ENCODE assay signal across 11 cellular contexts in the genomic region with DNA sequence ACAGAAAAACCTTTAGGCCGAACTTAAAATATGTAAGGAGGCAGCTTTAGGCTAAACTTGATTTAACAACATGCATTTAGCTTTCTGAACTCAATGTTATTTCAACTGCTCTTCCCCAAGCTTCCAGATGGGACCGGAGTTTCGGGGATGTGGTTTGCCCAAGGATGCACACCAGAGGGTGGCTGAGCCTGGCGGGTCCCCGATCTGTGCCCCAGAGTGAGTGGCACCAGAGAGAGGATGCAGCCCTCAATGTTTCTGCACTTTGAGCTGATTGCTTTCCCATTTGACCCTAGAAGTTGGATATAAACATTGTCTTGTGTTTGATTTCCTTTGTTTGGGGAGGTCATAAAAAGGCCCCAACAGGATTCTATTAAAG.
A peak's percentile ranks its signal among the peaks of the same experiment; 100 is the strongest.
DNase-seq lines count a peak whose midpoint lies in the region; ATAC-seq, FAIRE-seq and TF ChIP-seq lines count a peak whose summit lies in the region.
"Had no signal": no experiment of that assay in that cellular context is flagged by ENCODE, and none has a peak within 500 bp of the region (broad histone marks: within the 10 kb centered on the region; RNA-seq: fewer than 3 reads in every experiment).

No MANE protein-coding gene starts in this region.

- H4K20me1 ChIP-seq in keratinocyte (ENCODE audit: control insufficient read depth, extremely low read depth, insufficient read depth, low read length) = no peaks in the 10 kb centered on the region

- H3K9me3 Mint-ChIP-seq in activated CD4-positive, alpha-beta T cell treated with anti-CD3 and anti-CD28 coated beads for 36 hours (ENCODE audit: low read depth) = peaks cover 5% of the 10 kb centered on the region
- no peaks in the 10 kb centered on the region for H3K9me3 Mint-ChIP-seq in activated B cell treated with CpG ODN at 0.5 μM for 24 hours
- H3K9me3 Mint-ChIP-seq in stimulated activated naive CD8-positive, alpha-beta T cell treated with anti-CD3 and anti-CD28 coated beads, Interleukin-15, amount 100 ng/mL, for 72 hours = peaks cover 5 to 11% of the 10 kb centered on the region in 2 donors

- no peak overlapping the region for H3K27ac ChIP-seq in keratinocyte (ENCODE audit: control insufficient read depth, insufficient read depth, low read length)

- POLR2A ChIA-PET in activated CD4-positive, alpha-beta T cell treated with anti-CD3 and anti-CD28 coated beads for 36 hours (lab: Charles Lee) = interaction anchor here (0.7 kb wide), 1 partner anchor 50 kb away, joined by 4 read pairs; no protein-coding TSS in a partner anchor
- POLR2A ChIA-PET in activated B cell treated with CpG ODN at 0.5 μM for 24 hours (lab: Charles Lee) = interaction anchor here (0.8 to 2.1 kb wide), 4 partner anchors 57 to 349 kb away, joined by 3 to 19 read pairs (median 4); a partner anchor contains a TSS

- no peaks in the 10 kb centered on the region for H3K36me3 Mint-ChIP-seq in activated CD4-positive, alpha-beta T cell treated with anti-CD3 and anti-CD28 coated beads for 36 hours (ENCODE audit: low read depth)
- H3K36me3 Mint-ChIP-seq in activated B cell treated with CpG ODN at 0.5 μM for 24 hours (ENCODE audit: low read depth) = no peaks in the 10 kb centered on the region

- no peaks in the 10 kb centered on the region for H3K79me2 ChIP-seq in keratinocyte (ENCODE audit: control insufficient read depth, insufficient read depth, low read length)

- no peak for FAIRE-seq in keratinocyte (lab: Jason Lieb, UNC)

- H3K9me1 ChIP-seq in keratinocyte (ENCODE audit: control insufficient read depth, extremely low read depth, insufficient read depth, low read length) = no peaks in the 10 kb centered on the region

- H3K9me3 ChIP-seq in keratinocyte (ENCODE audit: control insufficient read depth, low read depth, low read length) = no peaks in the 10 kb centered on the region
- H3K9me3 ChIP-seq: HAP-1 had no signal

- peak overlapping the region; percentile 88 for H3K27ac Mint-ChIP-seq in activated CD4-positive, alpha-beta T cell treated with anti-CD3 and anti-CD28 coated beads for 36 hours
- H3K27ac Mint-ChIP-seq in activated B cell treated with CpG ODN at 0.5 μM for 24 hours = peak overlapping the region; percentile 79
- peak overlapping the region; percentile 85 to 95 for H3K27ac Mint-ChIP-seq in stimulated activated naive CD8-positive, alpha-beta T cell treated with anti-CD3 and anti-CD28 coated beads, Interleukin-15, amount 100 ng/mL, for 72 hours

- H3K4me1 ChIP-seq in keratinocyte (ENCODE audit: control insufficient read depth, extremely low read depth, insufficient read depth, low read length) = peaks cover under 1% of the 10 kb centered on the region
- H3K4me1 ChIP-seq: HAP-1 had no signal

- CTCF ChIA-PET in activated CD4-positive, alpha-beta T cell treated with anti-CD3 and anti-CD28 coated beads for 36 hours (lab: Charles Lee) = interaction anchor here (0.7 to 1.2 kb wide), 2 partner anchors 16 to 225 kb away, joined by 3 read pairs; no protein-coding TSS in a partner anchor
- CTCF ChIA-PET in activated B cell treated with CpG ODN at 0.5 μM for 24 hours (lab: Charles Lee) = no interaction called here

- peaks cover 7% of the 10 kb centered on the region for H3K27me3 ChIP-seq in keratinocyte (ENCODE audit: control insufficient read depth, extremely low read depth, insufficient read depth, low read length)

- H3K4me1 Mint-ChIP-seq in activated CD4-positive, alpha-beta T cell treated with anti-CD3 and anti-CD28 coated beads for 36 hours = peaks cover 28% of the 10 kb centered on the region
- peaks cover 24% of the 10 kb centered on the region for H3K4me1 Mint-ChIP-seq in activated B cell treated with CpG ODN at 0.5 μM for 24 hours
- peaks cover 35% of the 10 kb centered on the region for H3K4me1 Mint-ChIP-seq in stimulated activated naive CD8-positive, alpha-beta T cell treated with anti-CD3 and anti-CD28 coated beads, Interleukin-15, amount 100 ng/mL, for 72 hours

- H3K9ac ChIP-seq in keratinocyte (ENCODE audit: control insufficient read depth, extremely low read depth, insufficient read depth, low read length) = no peak overlapping the region

- intact Hi-C loops in activated CD4-positive, alpha-beta T cell treated with anti-CD3 and anti-CD28 coated beads for 36 hours (cut with DNase I, micrococcal nuclease) = loop anchor here in 1 of 2 experiments (1.0 to 2.0 kb wide), 2 partner anchors 35 to 56 kb away; no protein-coding TSS in a partner anchor
- intact Hi-C loops in activated B cell treated with CpG ODN at 0.5 μM for 24 hours (cut with micrococcal nuclease) = loop anchor here (2.0 kb wide), 1 partner anchor 58 kb away; no protein-coding TSS in a partner anchor

- no peaks in the 10 kb centered on the region for H3K36me3 ChIP-seq in keratinocyte (ENCODE audit: control insufficient read depth in 2 of 2, extremely low read depth in 1 of 2, insufficient read depth in 2 of 2, low read length in 2 of 2)
- H3K36me3 ChIP-seq: HAP-1 had no signal

- dilution Hi-C loops in keratinocyte (cut with MboI; ENCODE audit: extremely low pct_ligation_motif_present, low sequenced_read_pairs) = no loop called here

- no peak overlapping the region for H3K4me3 ChIP-seq in keratinocyte (ENCODE audit: control insufficient read depth in 2 of 3, extremely low read depth in 1 of 3, insufficient read depth in 2 of 3, low read depth in 1 of 3, low read length in 3 of 3)
- H3K4me3 ChIP-seq: HAP-1 had no signal

- ATAC-seq in activated CD4-positive, alpha-beta T cell treated with anti-CD3 and anti-CD28 coated beads for 36 hours = peak; percentile 42
- ATAC-seq in activated B cell treated with CpG ODN at 0.5 μM for 24 hours (ENCODE audit: low read depth) (peak; percentile 9), HG03565 (IDR thresholded peaks at IDR 0.05; ENCODE audit: unreplicated experiment) (no peak)
- peak; percentile 70 for ATAC-seq in stimulated activated naive CD8-positive, alpha-beta T cell treated with anti-CD3 and anti-CD28 coated beads, Interleukin-15, amount 100 ng/mL, for 72 hours

- peak overlapping the region; percentile 28 for H3K4me2 ChIP-seq in keratinocyte (ENCODE audit: control insufficient read depth, extremely low read depth, insufficient read depth, low read depth, low read length)

- peak overlapping the region; percentile 55 for H3K4me3 Mint-ChIP-seq in activated CD4-positive, alpha-beta T cell treated with anti-CD3 and anti-CD28 coated beads for 36 hours
- H3K4me3 Mint-ChIP-seq in activated B cell treated with CpG ODN at 0.5 μM for 24 hours = peak overlapping the region; percentile 73
- H3K4me3 Mint-ChIP-seq in stimulated activated naive CD8-positive, alpha-beta T cell treated with anti-CD3 and anti-CD28 coated beads, Interleukin-15, amount 100 ng/mL, for 72 hours = peak overlapping the region; percentile 69 to 75

- no peaks in the 10 kb centered on the region for H3K27me3 Mint-ChIP-seq in activated CD4-positive, alpha-beta T cell treated with anti-CD3 and anti-CD28 coated beads for 36 hours
- peaks cover 2% of the 10 kb centered on the region for H3K27me3 Mint-ChIP-seq in activated B cell treated with CpG ODN at 0.5 μM for 24 hours
- no peaks in the 10 kb centered on the region for H3K27me3 Mint-ChIP-seq in stimulated activated naive CD8-positive, alpha-beta T cell treated with anti-CD3 and anti-CD28 coated beads, Interleukin-15, amount 100 ng/mL, for 72 hours

- TF ChIP-seq CTCF in activated B cell treated with CpG ODN at 0.5 μM for 24 hours (IDR thresholded peaks at IDR 0.05) (no peak), keratinocyte (optimal IDR thresholded peaks at IDR 0.05 in 1 of 3, IDR thresholded peaks at IDR 0.05 in 1 of 3, conservative IDR thresholded peaks at IDR 0.05 in 1 of 3; ENCODE audit: extremely low read depth in 1 of 3, insufficient read depth in 2 of 3, low read length in 3 of 3) (no peak)

- DNase-seq in activated CD4-positive, alpha-beta T cell treated with anti-CD3 and anti-CD28 coated beads for 36 hours = no peak
- DNase-seq in activated CD4-positive, alpha-beta T cell treated with anti-CD3 and anti-CD28 coated beads, Interleukin-2, amount 50 U/mL, for 4 hours = no peak
- no peak for DNase-seq in activated B cell treated with CpG ODN at 0.5 μM for 24 hours
- no peak for DNase-seq in keratinocyte (ENCODE audit: low read depth, low spot score)
- DNase-seq in stimulated activated naive CD8-positive, alpha-beta T cell treated with anti-CD3 and anti-CD28 coated beads, Interleukin-15, amount 100 ng/mL, for 72 hours = no peak
- DNase-seq in NCI-H2029 (lab: John Stamatoyannopoulos, UW) = no peak
- DNase-seq in NCI-H1417 (lab: John Stamatoyannopoulos, UW) = no peak
- DNase-seq: foreskin melanocyte, NCI-H510A had no signal

- no peak overlapping the region for H2AFZ ChIP-seq in keratinocyte (ENCODE audit: control insufficient read depth, low read length)
